ENCODE assay signal across 9 cellular contexts in genomic region chr17:69608808-69609494, GRCh38.
DNase-seq lines count a peak whose midpoint lies in the region; ATAC-seq and TF ChIP-seq lines count a peak whose summit lies in the region.
"Had no signal": no experiment of that assay in that cellular context is flagged by ENCODE, and none has a peak within 500 bp of the region (broad histone marks: within the 10 kb centered on the region; RNA-seq: fewer than 3 reads in every experiment).

No MANE protein-coding gene starts in this region.

- H3K27me3 ChIP-seq in smooth muscle cell (ENCODE audit: low read depth): no peaks in the 10 kb centered on the region

- no peaks in the 10 kb centered on the region for H4K20me1 ChIP-seq in smooth muscle cell (ENCODE audit: low read depth)

- H2AFZ ChIP-seq in smooth muscle cell (ENCODE audit: low read depth): no peak overlapping the region

- no peak for TF ChIP-seq CTCF in smooth muscle cell (IDR thresholded peaks at IDR 0.05; ENCODE audit: borderline replicate concordance, insufficient read depth, poor library complexity, severe bottlenecking)

- WGBS in smooth muscle cell (ENCODE audit: low lambda C conversion rate): 14% methylated on average over 4 of the region's 4 CpGs

- H3K4me1 ChIP-seq in smooth muscle cell (ENCODE audit: low read depth): peaks cover 18% of the 10 kb centered on the region

- H3K4me2 ChIP-seq in smooth muscle cell: peak overlapping the region; percentile 66

- H3K9ac ChIP-seq in smooth muscle cell (ENCODE audit: low read depth): peak overlapping the region; percentile 79

- H3K79me2 ChIP-seq in smooth muscle cell (ENCODE audit: low read depth): no peaks in the 10 kb centered on the region

- no peak overlapping the region for H3K4me3 ChIP-seq in smooth muscle cell

- peak; percentile 14 to 54 for DNase-seq in SW 1271 (lab: John Stamatoyannopoulos, UW)
- DNase-seq in globus pallidus (ENCODE audit: low spot score): peak; percentile 20
- no peak for DNase-seq in smooth muscle cell (lab: John Stamatoyannopoulos, UW; ENCODE audit: unreplicated experiment)
- DNase-seq in GDM1 (lab: John Stamatoyannopoulos, UW): no peak
- DNase-seq in NCI-H1092 treated with DMSO at 0.1 percent for 48 hours (lab: John Stamatoyannopoulos, UW): no peak
- DNase-seq in NCI-H1417 treated with DMSO at 0.1 percent for 48 hours (lab: John Stamatoyannopoulos, UW): no peak
- DNase-seq: effector CD4-positive, alpha-beta T cell had no signal

- ATAC-seq in HG02642 (IDR thresholded peaks at IDR 0.05; ENCODE audit: poor library complexity, unreplicated experiment): peak; percentile 33
- no peak for ATAC-seq in GM18867 (IDR thresholded peaks at IDR 0.05; ENCODE audit: unreplicated experiment)

- no peaks in the 10 kb centered on the region for H3K36me3 ChIP-seq in smooth muscle cell (ENCODE audit: low read depth)

- H3K9me3 ChIP-seq in smooth muscle cell (replicated peaks; ENCODE audit: low read depth): no peaks in the 10 kb centered on the region

- H3K27ac ChIP-seq in smooth muscle cell (ENCODE audit: low read depth): peak overlapping the region; percentile 98

- peaks cover 12% of the 10 kb centered on the region for H3F3A ChIP-seq in smooth muscle cell (ENCODE audit: low read depth)

Comparison
In these comparisons a context has a peak if more than half of its experiments do, and no peak if none do; other contexts are left out.
1. DNase-seq: peak in SW 1271 (2 of 2) and globus pallidus (single experiment); none in smooth muscle cell (single experiment), GDM1 (single experiment), NCI-H1092 treated with DMSO at 0.1 percent for 48 hours (single experiment) and NCI-H1417 treated with DMSO at 0.1 percent for 48 hours (single experiment).